ENCODE assay signal across 15 cellular contexts in the genomic region with DNA sequence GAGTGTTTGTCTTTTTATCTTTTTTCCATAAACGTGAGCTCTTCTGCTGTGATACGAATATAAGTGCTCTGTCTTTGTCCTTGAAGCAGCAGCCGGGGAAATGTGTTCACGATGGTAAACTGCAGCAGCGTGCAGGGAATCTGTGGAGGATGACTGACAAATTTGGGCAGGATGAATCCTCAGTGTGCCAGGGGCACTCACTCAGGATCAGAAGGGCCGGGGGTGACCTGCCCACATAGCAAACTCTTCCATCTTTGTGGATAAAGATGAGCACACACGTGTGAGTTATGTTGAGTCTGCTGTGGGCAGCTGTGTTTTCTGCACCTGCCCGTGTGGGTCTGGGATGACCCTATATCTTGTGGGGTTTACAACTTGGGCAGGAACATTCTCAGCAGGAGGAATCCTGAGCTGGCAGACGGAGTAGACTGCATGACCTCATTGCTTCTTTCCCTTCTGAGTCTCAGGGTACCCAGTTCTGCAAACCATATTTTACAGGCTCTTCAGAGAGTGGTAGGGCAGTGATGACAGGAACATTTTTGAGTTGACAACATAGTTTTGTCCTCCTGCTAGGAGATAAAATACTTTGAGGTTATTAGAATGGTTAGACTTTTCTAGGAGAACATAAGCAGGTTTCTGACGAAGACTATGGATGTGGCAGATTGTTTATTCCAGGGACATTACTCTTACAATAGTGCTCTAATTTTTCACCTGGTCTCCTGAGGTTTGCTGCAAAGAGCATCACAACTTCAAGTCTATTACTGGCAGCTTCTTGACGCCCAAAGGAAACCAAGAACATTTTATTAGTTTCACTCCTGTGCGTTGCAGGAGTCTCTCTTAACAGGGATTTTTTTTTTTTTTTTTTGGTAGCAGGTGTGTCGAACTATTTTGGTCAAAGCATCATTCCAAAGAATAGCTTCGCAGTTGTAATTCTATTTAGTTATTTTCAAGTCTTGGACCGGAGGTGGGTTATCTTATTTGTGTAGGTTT. TPM values are rescaled to one million over a fixed set of nuclear protein-coding genes. Genes with fewer than 3 reads are reported as not detected.
DNase-seq lines count a peak whose midpoint lies in the region; ATAC-seq and TF ChIP-seq lines count a peak whose summit lies in the region.
"Had no signal": no experiment of that assay in that cellular context is flagged by ENCODE, and none has a peak within 500 bp of the region (broad histone marks: within the 10 kb centered on the region; RNA-seq: fewer than 3 reads in every experiment).

No MANE protein-coding gene starts in this region.

- peak overlapping the region; percentile 62 for H3K4me3 Mint-ChIP-seq in GM23338
- H3K4me3 Mint-ChIP-seq: activated naive CD8-positive, alpha-beta T cell treated with anti-CD3 and anti-CD28 coated beads, Interleukin-2, amount 10 ng/mL, durations not matched to agents 7 days and 5 days had no signal

- no peak for TF ChIP-seq CTCF in GM23338 (conservative IDR thresholded peaks at IDR 0.05; ENCODE audit: low read depth in 2 of 2)
- TF ChIP-seq CTCF in upper lobe of left lung (IDR thresholded peaks at IDR 0.05): no peak

- peaks cover 50% of the 10 kb centered on the region for H3K4me1 Mint-ChIP-seq in GM23338
- H3K4me1 Mint-ChIP-seq: activated naive CD8-positive, alpha-beta T cell treated with anti-CD3 and anti-CD28 coated beads, Interleukin-2, amount 10 ng/mL, durations not matched to agents 7 days and 5 days; CD14-positive monocyte had no signal

- peaks cover 13% of the 10 kb centered on the region for H3K27me3 Mint-ChIP-seq in GM23338 (ENCODE audit: insufficient read depth, low read depth, poor library complexity)

- DNase-seq in GM23338 (ENCODE audit: low spot score) (no peak), putamen (ENCODE audit: low spot score) (peak; percentile 13), NCI-H1436 (lab: John Stamatoyannopoulos, UW) (no peak), NCI-H774 (lab: John Stamatoyannopoulos, UW) (no peak), upper lobe of left lung (no peak), SHP77 treated with DMSO at 0.1 percent for 48 hours (lab: John Stamatoyannopoulos, UW) (no peak)
- DNase-seq: activated naive CD8-positive, alpha-beta T cell treated with anti-CD3 and anti-CD28 coated beads, Interleukin-2, amount 10 ng/mL, durations not matched to agents 7 days and 5 days; mucosa of descending colon; NCI-H1930; T-helper 9 cell had no signal

- H3K9ac ChIP-seq in iPS-15b (ENCODE audit: low read depth, low read length): no peak overlapping the region

- H3K4me3 ChIP-seq in GM23338: peak overlapping the region; percentile 49
- peak overlapping the region; percentile 40 for H3K4me3 ChIP-seq in iPS-15b (ENCODE audit: low read depth, low read length)
- H3K4me3 ChIP-seq in upper lobe of left lung: peak overlapping the region in 1 of 4 donors; percentile 0
- H3K4me3 ChIP-seq: mucosa of descending colon had no signal

- TF ChIP-seq EP300 in upper lobe of left lung (IDR thresholded peaks at IDR 0.05): no peak

- H3K4me2 ChIP-seq in GM23338: peak overlapping the region; percentile 73

- no peaks in the 10 kb centered on the region for H3K79me2 ChIP-seq in GM23338 (replicated peaks; ENCODE audit: insufficient read depth)

- H3K27ac ChIP-seq in GM23338 (ENCODE audit: low read depth) (no peak overlapping the region; the same call in 1 of the 2 replicates), upper lobe of left lung (no peak overlapping the region)

- H3K4me1 ChIP-seq in GM23338 (ENCODE audit: insufficient read depth): peaks cover 51% of the 10 kb centered on the region
- peaks cover 9% of the 10 kb centered on the region for H3K4me1 ChIP-seq in iPS-15b (ENCODE audit: control insufficient read depth, insufficient read depth, low read length)
- no peaks in the 10 kb centered on the region for H3K4me1 ChIP-seq in upper lobe of left lung

- 45 to 50% methylated on average over 15 of the region's 15 CpGs for WGBS in upper lobe of left lung, 2 donors

- ATAC-seq in GM23338 (peak; percentile 37), SK-N-SH treated with all-trans-retinoic acid at 6 μM for 48 hours (peak; percentile 17; the same call in 2 of the 3 replicates), upper lobe of left lung (ENCODE audit: low FRiP score in 2 of 2) (no peak)
- ATAC-seq: mucosa of descending colon, Panc1 had no signal

- H4K20me1 ChIP-seq in GM23338 (replicated peaks; ENCODE audit: insufficient read depth): no peaks in the 10 kb centered on the region

- H3K9me3 Mint-ChIP-seq in GM23338: no peaks in the 10 kb centered on the region
- H3K9me3 Mint-ChIP-seq: activated naive CD8-positive, alpha-beta T cell treated with anti-CD3 and anti-CD28 coated beads, Interleukin-2, amount 10 ng/mL, durations not matched to agents 7 days and 5 days had no signal

- H3K27me3 ChIP-seq in GM23338 (ENCODE audit: insufficient read depth) (no peaks in the 10 kb centered on the region), iPS-15b (ENCODE audit: control insufficient read depth, insufficient read depth, low read length) (peaks cover 3% of the 10 kb centered on the region), upper lobe of left lung (no peaks in the 10 kb centered on the region)

- H3K9me3 ChIP-seq in iPS-15b (ENCODE audit: control insufficient read depth, insufficient read depth, low read length) (no peaks in the 10 kb centered on the region), upper lobe of left lung (no peaks in the 10 kb centered on the region)
- H3K9me3 ChIP-seq: mucosa of descending colon had no signal

- no peaks in the 10 kb centered on the region for H3K36me3 Mint-ChIP-seq in GM23338 (ENCODE audit: low read depth)
- H3K36me3 Mint-ChIP-seq: activated naive CD8-positive, alpha-beta T cell treated with anti-CD3 and anti-CD28 coated beads, Interleukin-2, amount 10 ng/mL, durations not matched to agents 7 days and 5 days; CD14-positive monocyte had no signal

- no peaks in the 10 kb centered on the region for H3K36me3 ChIP-seq in GM23338 (ENCODE audit: insufficient read depth)
- H3K36me3 ChIP-seq in iPS-15b (ENCODE audit: control insufficient read depth, insufficient read depth, low read length): no peaks in the 10 kb centered on the region
- H3K36me3 ChIP-seq in upper lobe of left lung: no peaks in the 10 kb centered on the region

- H3K27ac Mint-ChIP-seq in GM23338: no peak overlapping the region; the same call in 1 of the 2 replicates
- H3K27ac Mint-ChIP-seq: activated naive CD8-positive, alpha-beta T cell treated with anti-CD3 and anti-CD28 coated beads, Interleukin-2, amount 10 ng/mL, durations not matched to agents 7 days and 5 days; CD14-positive monocyte had no signal

- TF ChIP-seq POLR2A in upper lobe of left lung (IDR thresholded peaks at IDR 0.05): no peak

- H2AFZ ChIP-seq in GM23338: peak overlapping the region; percentile 67; the same call in 1 of the 2 replicates

- no peaks in the 10 kb centered on the region for H3F3A ChIP-seq in GM23338 (replicated peaks; ENCODE audit: low read depth)

- H3K9me2 ChIP-seq in GM23338 (ENCODE audit: insufficient read depth): no peaks in the 10 kb centered on the region

TF ChIP-seq in GM23338, 12 proteins besides CTCF, POLR2A, EP300 and RAD21 (continues in another document):
- TF ChIP-seq NANOG (IDR thresholded peaks at IDR 0.05; ENCODE audit: borderline replicate concordance) (no peak), CREB1 (CRISPR knock-in tag; IDR thresholded peaks at IDR 0.05; ENCODE audit: low read depth) (no peak), ZNF114 (CRISPR knock-in tag; IDR thresholded peaks at IDR 0.05) (no peak), POLR2AphosphoS5 (IDR thresholded peaks at IDR 0.05; ENCODE audit: low read depth) (no peak)

TF ChIP-seq in SK-N-SH treated with all-trans-retinoic acid at 6 μM for 48 hours, 23 proteins besides CTCF, POLR2A, EP300 and RAD21:
- TF ChIP-seq ARNTL (CRISPR knock-in tag; IDR thresholded peaks at IDR 0.05; ENCODE audit: borderline replicate concordance, low read depth) (no peak), ZNF8 (CRISPR knock-in tag; IDR thresholded peaks at IDR 0.05) (no peak), ZC3H10 (CRISPR knock-in tag; IDR thresholded peaks at IDR 0.05) (no peak), CREB5 (CRISPR knock-in tag; IDR thresholded peaks at IDR 0.05; ENCODE audit: low read depth) (no peak), ZNF565 (CRISPR knock-in tag; conservative IDR thresholded peaks at IDR 0.05; ENCODE audit: low read depth) (no peak), BACH2 (CRISPR knock-in tag; IDR thresholded peaks at IDR 0.05; ENCODE audit: borderline replicate concordance) (no peak), RARB (CRISPR knock-in tag; IDR thresholded peaks at IDR 0.05) (no peak)
- TF ChIP-seq, protein P1, sequence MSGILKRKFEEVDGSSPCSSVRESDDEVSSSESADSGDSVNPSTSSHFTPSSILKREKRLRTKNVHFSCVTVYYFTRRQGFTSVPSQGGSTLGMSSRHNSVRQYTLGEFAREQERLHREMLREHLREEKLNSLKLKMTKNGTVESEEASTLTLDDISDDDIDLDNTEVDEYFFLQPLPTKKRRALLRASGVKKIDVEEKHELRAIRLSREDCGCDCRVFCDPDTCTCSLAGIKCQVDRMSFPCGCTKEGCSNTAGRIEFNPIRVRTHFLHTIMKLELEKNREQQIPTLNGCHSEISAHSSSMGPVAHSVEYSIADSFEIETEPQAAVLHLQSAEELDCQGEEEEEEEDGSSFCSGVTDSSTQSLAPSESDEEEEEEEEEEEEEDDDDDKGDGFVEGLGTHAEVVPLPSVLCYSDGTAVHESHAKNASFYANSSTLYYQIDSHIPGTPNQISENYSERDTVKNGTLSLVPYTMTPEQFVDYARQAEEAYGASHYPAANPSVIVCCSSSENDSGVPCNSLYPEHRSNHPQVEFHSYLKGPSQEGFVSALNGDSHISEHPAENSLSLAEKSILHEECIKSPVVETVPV (CRISPR knock-in tag; IDR thresholded peaks at IDR 0.05): no peak

RNA-seq across cellular contexts. Expression of gene ANO4, which starts 0.9 kb away (rescaled TPM):
- 2.6 and 8.7 TPM in 2 replicates for total RNA-seq in GM23338 (2014; rRNA removed; shearing (Covaris generic))
- polyA plus RNA-seq in GM23338 (2016; fragmentation: Nextera tagmentation; extraction: Ambion mirVana): 0.89 and 1.7 TPM in 2 replicates
- 1 to 10 TPM in 1 of 6 donors, under 1 TPM in 2, not detected in 3; 0.17 to 1.2 (median 0.30) TPM for total RNA-seq in upper lobe of left lung
- total RNA-seq: activated naive CD8-positive, alpha-beta T cell treated with anti-CD3 and anti-CD28 coated beads, Interleukin-2, amount 10 ng/mL, durations not matched to agents 7 days and 5 days; HT-29 had no signal
- polyA plus RNA-seq: CD14-positive monocyte had no signal

Comparison
In these comparisons a context has a peak if more than half of its experiments do, and no peak if none do; other contexts are left out.
1. ATAC-seq: peak in GM23338 (single experiment) and SK-N-SH treated with all-trans-retinoic acid at 6 μM for 48 hours (single experiment); none in upper lobe of left lung (0 of 2).